9 cellular contexts compared by ENCODE assay signal in genomic region chr9:3508078-3508431, GRCh38. TPM values are rescaled to one million over a fixed set of nuclear protein-coding genes. Genes with fewer than 3 reads are reported as not detected.
DNase-seq lines count a peak whose midpoint lies in the region; ATAC-seq, FAIRE-seq and TF ChIP-seq lines count a peak whose summit lies in the region.
"Had no signal": no experiment of that assay in that cellular context is flagged by ENCODE, and none has a peak within 500 bp of the region (broad histone marks: within the 10 kb centered on the region; RNA-seq: fewer than 3 reads in every experiment).

No MANE protein-coding gene starts in this region.

- ATAC-seq in GM18519 (IDR thresholded peaks at IDR 0.05; ENCODE audit: low FRiP score, unreplicated experiment) (no peak), heart right ventricle (no peak)

- no peaks in the 10 kb centered on the region for H3K9me3 Mint-ChIP-seq in IgD-negative memory B cell
- H3K9me3 Mint-ChIP-seq: neural crest cell had no signal

- 76 to 84% methylated on average over 2 of the region's 2 CpGs for WGBS in heart right ventricle, 2 donors

- intact Hi-C loops in heart right ventricle (cut with DNase I), result no loop called here

- H3K27ac ChIP-seq in epithelial cell of prostate (peak overlapping the region; percentile 86), heart right ventricle (peak overlapping the region in 3 of 10 donors; percentile 28 to 67 (median 49))

- H3K4me1 Mint-ChIP-seq in IgD-negative memory B cell, result peaks cover 27 to 43% (median 32%) of the 10 kb centered on the region in 3 donors

- no peaks in the 10 kb centered on the region for H3K27me3 Mint-ChIP-seq in IgD-negative memory B cell

- peak; percentile 52 for FAIRE-seq in A204.1 (lab: Jason Lieb, UNC)
- peak; percentile 49 for FAIRE-seq in GM19239 (lab: Jason Lieb, UNC)

- no peaks in the 10 kb centered on the region for H3K9me3 ChIP-seq in heart right ventricle

- H3K27me3 ChIP-seq in heart right ventricle, result no peaks in the 10 kb centered on the region

- no peak for DNase-seq in GM19239 (ENCODE audit: insufficient read length, low spot score)
- DNase-seq in epithelial cell of prostate (ENCODE audit: low read depth, low spot score), result no peak
- DNase-seq in ACHN, result no peak
- DNase-seq in stimulated activated CD4-positive, alpha-beta T cell treated with anti-CD3 and anti-CD28 coated beads, Interleukin-15, amount 100 ng/mL, for 24 hours, result no peak
- no peak for DNase-seq in heart right ventricle

- H3K4me1 ChIP-seq in heart right ventricle, result peaks cover 0 to 44% (median under 1%) of the 10 kb centered on the region in 9 donors

- in situ Hi-C loops in ACHN (cut with HindIII; ENCODE audit: low pct_ligation_motif_present, low pct_unique_long_range_greater_than_20kb, low sequenced_read_pairs), result no loop called here

- no peaks in the 10 kb centered on the region for H3K36me3 Mint-ChIP-seq in IgD-negative memory B cell

- peak overlapping the region in 2 of 10 donors; percentile 3 to 33 for H3K4me3 ChIP-seq in heart right ventricle

- peak overlapping the region; percentile 68 to 93 (median 81) for H3K4me3 Mint-ChIP-seq in IgD-negative memory B cell

- no peaks in the 10 kb centered on the region for H3K36me3 ChIP-seq in heart right ventricle

- no peak for TF ChIP-seq CTCF in heart right ventricle (IDR thresholded peaks at IDR 0.05)

- peak overlapping the region; percentile 55 to 89 (median 65) for H3K27ac Mint-ChIP-seq in IgD-negative memory B cell

RNA-seq across cellular contexts. Expression of gene RFX3, which starts 17.7 kb away (rescaled TPM):
- polyA plus RNA-seq in IgD-negative memory B cell, result 5.0 TPM
- 1 to 10 TPM; 3.0 to 5.9 (median 3.9) TPM for total RNA-seq in heart right ventricle
- polyA plus RNA-seq in heart right ventricle, result 1 to 10 TPM in 1 of 2 donors, under 1 TPM in 1; 0.43 to 1.8 TPM
